Comparison of ENCODE assay signal across 8 cellular contexts in genomic region chr6:31157543-31158139, GRCh38. TPM values are rescaled to one million over a fixed set of nuclear protein-coding genes. Genes with fewer than 3 reads are reported as not detected.
DNase-seq lines count a peak whose midpoint lies in the region; ATAC-seq, FAIRE-seq and TF ChIP-seq lines count a peak whose summit lies in the region.

Gene CCHCR1 (minus strand): TSS chr6:31157802. CDS start chr6:31157600, 202 bp downstream.

- H3K4me1 Mint-ChIP-seq in naive thymus-derived CD8-positive, alpha-beta T cell: peaks cover 15 to 31% (median 24%) of the 10 kb centered on the region in 4 donors

- CTCF ChIA-PET in endothelial cell of umbilical vein (lab: Charles Lee): interaction anchor here (0.6 to 3.7 kb wide), 10 partner anchors 10 to 370 kb away, joined by 3 to 16 read pairs (median 4); partner anchors contain the start of gene PSORS1C2

- H3K27me3 ChIP-seq in OCI-LY3 (ENCODE audit: low read depth, low read length): no peaks in the 10 kb centered on the region
- H3K27me3 ChIP-seq in endothelial cell of umbilical vein (ENCODE audit: control insufficient read depth in 2 of 2, insufficient read depth in 2 of 2, low read length in 2 of 2): no peaks in the 10 kb centered on the region

- H3K27me3 Mint-ChIP-seq in naive thymus-derived CD8-positive, alpha-beta T cell: no peaks in the 10 kb centered on the region

- no peak for DNase-seq in endothelial cell of umbilical vein (ENCODE audit: low read depth, low spot score)
- DNase-seq in naive thymus-derived CD8-positive, alpha-beta T cell: no peak
- DNase-seq in stimulated activated CD4-positive, alpha-beta T cell treated with anti-CD3 and anti-CD28 coated beads, Interleukin-1b, Interleukin-23, amount 100 ng/mL, for 48 hours: no peak
- DNase-seq in NCI-H2081 (lab: John Stamatoyannopoulos, UW): no peak

- peak within 1 kb of the TSS; percentile 83 to 100 (median 93) for H3K4me3 Mint-ChIP-seq in naive thymus-derived CD8-positive, alpha-beta T cell

- intact Hi-C loops in endothelial cell of umbilical vein (cut with micrococcal nuclease): loop anchor here (1.0 kb wide), 3 partner anchors 23 to 35 kb away; no protein-coding TSS in a partner anchor

- ATAC-seq in GM19035 (IDR thresholded peaks at IDR 0.05; ENCODE audit: unreplicated experiment) (peak; percentile 4), GM21717 (IDR thresholded peaks at IDR 0.05; ENCODE audit: unreplicated experiment) (no peak), HG02840 (IDR thresholded peaks at IDR 0.05; ENCODE audit: low FRiP score, unreplicated experiment) (no peak)
- ATAC-seq in naive thymus-derived CD8-positive, alpha-beta T cell: peak; percentile 28 to 46

- H3K9me1 ChIP-seq in endothelial cell of umbilical vein (replicated peaks; ENCODE audit: control insufficient read depth, extremely low read depth, insufficient read depth, low read length): no peaks in the 10 kb centered on the region

- H4K20me1 ChIP-seq in OCI-LY3 (ENCODE audit: insufficient read depth, low read length) (no peaks in the 10 kb centered on the region), endothelial cell of umbilical vein (replicated peaks; ENCODE audit: control insufficient read depth, extremely low read depth, insufficient read depth, low read length) (no peaks in the 10 kb centered on the region)

- peaks cover 27% of the 10 kb centered on the region for H3K36me3 ChIP-seq in OCI-LY3 (replicated peaks; ENCODE audit: low read depth, low read length)
- no peaks in the 10 kb centered on the region for H3K36me3 ChIP-seq in endothelial cell of umbilical vein (ENCODE audit: control insufficient read depth in 2 of 2, extremely low read depth in 1 of 2, insufficient read depth in 2 of 2, low read length in 2 of 2)

- POLR2A ChIA-PET in endothelial cell of umbilical vein (lab: Charles Lee): interaction anchor here (1.3 kb wide), 1 partner anchor 10 kb away, joined by 3 read pairs; no protein-coding TSS in a partner anchor
- POLR2A ChIA-PET in naive thymus-derived CD8-positive, alpha-beta T cell (lab: Charles Lee): interaction anchor here (0.6 to 2.0 kb wide), 8 partner anchors 12 to 449 kb away, joined by 3 to 12 read pairs (median 4); no protein-coding TSS in a partner anchor

- H3K79me2 ChIP-seq in OCI-LY3 (ENCODE audit: low read length) (peaks cover 53% of the 10 kb centered on the region), endothelial cell of umbilical vein (ENCODE audit: control insufficient read depth, insufficient read depth, low read length) (peaks cover 15% of the 10 kb centered on the region)

- H3K9me3 ChIP-seq in OCI-LY3 (ENCODE audit: insufficient read depth, low read length) (no peaks in the 10 kb centered on the region), endothelial cell of umbilical vein (replicated peaks; ENCODE audit: control insufficient read depth, insufficient read depth, low read length) (no peaks in the 10 kb centered on the region)

- H3K9ac ChIP-seq in OCI-LY3 (ENCODE audit: low read length): peak within 1 kb of the TSS; percentile 93
- H3K9ac ChIP-seq in endothelial cell of umbilical vein (replicated peaks; ENCODE audit: extremely low read depth, insufficient read depth, low read length): peak within 1 kb of the TSS; percentile 89

- H3K27ac ChIP-seq in OCI-LY3 (ENCODE audit: low read length): peak within 1 kb of the TSS; percentile 77
- H3K27ac ChIP-seq in endothelial cell of umbilical vein (ENCODE audit: insufficient read depth, low read depth, low read length): peak within 1 kb of the TSS; percentile 30

- H3K4me2 ChIP-seq in OCI-LY3 (ENCODE audit: low read length) (peak within 1 kb of the TSS; percentile 98), endothelial cell of umbilical vein (ENCODE audit: insufficient read depth, low read length) (peak within 1 kb of the TSS; percentile 97)

- no peak for FAIRE-seq in endothelial cell of umbilical vein (lab: Jason Lieb, UNC)

- peaks cover 0 to 22% (median 15%) of the 10 kb centered on the region in 3 donors for H3K36me3 Mint-ChIP-seq in naive thymus-derived CD8-positive, alpha-beta T cell

- H3K4me1 ChIP-seq in OCI-LY3 (ENCODE audit: low read length) (peaks cover 25% of the 10 kb centered on the region), endothelial cell of umbilical vein (ENCODE audit: control insufficient read depth, extremely low read depth, insufficient read depth, low read length) (peaks cover 12% of the 10 kb centered on the region)

- H2AFZ ChIP-seq in OCI-LY3 (ENCODE audit: low read depth, low read length): no peak within 1 kb of the TSS
- peak within 1 kb of the TSS; percentile 96 for H2AFZ ChIP-seq in endothelial cell of umbilical vein (ENCODE audit: low read depth, low read length)

- no peak for TF ChIP-seq CTCF in OCI-LY3 (IDR thresholded peaks at IDR 0.05; ENCODE audit: low read depth, low read length)
- TF ChIP-seq CTCF in endothelial cell of umbilical vein (IDR thresholded peaks at IDR 0.05; ENCODE audit: extremely low read depth in 1 of 2, insufficient read depth in 1 of 2, low read depth in 1 of 2, low read length in 2 of 2): no peak

- H3K4me3 ChIP-seq in OCI-LY3 (ENCODE audit: low read length) (peak within 1 kb of the TSS; percentile 94), endothelial cell of umbilical vein (replicated peaks in 1 of 3; ENCODE audit: insufficient read depth in 1 of 3, low read depth in 1 of 3, low read length in 3 of 3) (peak within 1 kb of the TSS; percentile 72 to 90 (median 90))

- dilution Hi-C loops in endothelial cell of umbilical vein (cut with MboI; ENCODE audit: extremely low pct_ligation_motif_present, low sequenced_read_pairs): no loop called here

- BruUV-seq in endothelial cell of umbilical vein (replicated peaks; lab: Mats Ljungman, UMichigan): no TSS peak

- H3K9me3 Mint-ChIP-seq in naive thymus-derived CD8-positive, alpha-beta T cell: no peaks in the 10 kb centered on the region

- no peak for TF ChIP-seq POLR2A in endothelial cell of umbilical vein (IDR thresholded peaks at IDR 0.05; ENCODE audit: low read depth, low read length)

- H3K27ac Mint-ChIP-seq in naive thymus-derived CD8-positive, alpha-beta T cell: peak within 1 kb of the TSS; percentile 60 to 96 (median 88)

TF ChIP-seq in endothelial cell of umbilical vein, 7 proteins besides CTCF, POLR2A, EP300 and RAD21:
- no peak for TF ChIP-seq JUN (IDR thresholded peaks at IDR 0.05; ENCODE audit: borderline replicate concordance, insufficient read depth, insufficient read length, low read depth)
- no peak for TF ChIP-seq MYC (IDR thresholded peaks at IDR 0.05; ENCODE audit: low read depth, low read length)
- no peak for TF ChIP-seq EZH2 (IDR thresholded peaks at IDR 0.05; ENCODE audit: borderline replicate concordance, low read depth, low read length, severe bottlenecking)
- TF ChIP-seq FOS (IDR thresholded peaks at IDR 0.05; ENCODE audit: borderline replicate concordance, insufficient read depth, low read length): no peak

RNA-seq across cellular contexts. Expression of gene CCHCR1, which starts in this region (rescaled TPM):
- total RNA-seq in endothelial cell of umbilical vein: 22.9 and 23.2 TPM in 2 replicates
- 12.0 and 12.8 TPM in 2 replicates for polyA plus RNA-seq in endothelial cell of umbilical vein
- polyA plus RNA-seq in endothelial cell of umbilical vein (2011; cell fraction: cytosol; rRNA removed): 15.1 and 16.7 TPM in 2 replicates
- 46.6 and 48.1 TPM in 2 replicates for polyA plus RNA-seq in endothelial cell of umbilical vein (2011; cell fraction: nucleus; rRNA removed)
- 14.3 and 15.9 TPM in 2 replicates for polyA plus RNA-seq in endothelial cell of umbilical vein (2012)
- 11.4 and 12.8 TPM in 2 replicates for polyA minus RNA-seq in endothelial cell of umbilical vein
- polyA minus RNA-seq in endothelial cell of umbilical vein (2011; cell fraction: cytosol; rRNA and poly(A)+ RNA removed): 9.7 TPM
- 11.2 and 15.5 TPM in 2 replicates for polyA minus RNA-seq in endothelial cell of umbilical vein (2011; cell fraction: nucleus; rRNA and poly(A)+ RNA removed)
- 10 to 100 TPM; 36.4 to 37.8 TPM for total RNA-seq in naive thymus-derived CD8-positive, alpha-beta T cell
- 1 to 10 TPM; 6.3 to 9.2 (median 6.4) TPM for polyA plus RNA-seq in naive thymus-derived CD8-positive, alpha-beta T cell

Comparison
In these comparisons a context has a peak if more than half of its experiments do, and no peak if none do; other contexts are left out.
1. ATAC-seq: peak in GM19035 (single experiment) and naive thymus-derived CD8-positive, alpha-beta T cell (2 of 2); none in GM21717 (single experiment) and HG02840 (single experiment).